6 cellular contexts compared by ENCODE assay signal in the genomic region with DNA sequence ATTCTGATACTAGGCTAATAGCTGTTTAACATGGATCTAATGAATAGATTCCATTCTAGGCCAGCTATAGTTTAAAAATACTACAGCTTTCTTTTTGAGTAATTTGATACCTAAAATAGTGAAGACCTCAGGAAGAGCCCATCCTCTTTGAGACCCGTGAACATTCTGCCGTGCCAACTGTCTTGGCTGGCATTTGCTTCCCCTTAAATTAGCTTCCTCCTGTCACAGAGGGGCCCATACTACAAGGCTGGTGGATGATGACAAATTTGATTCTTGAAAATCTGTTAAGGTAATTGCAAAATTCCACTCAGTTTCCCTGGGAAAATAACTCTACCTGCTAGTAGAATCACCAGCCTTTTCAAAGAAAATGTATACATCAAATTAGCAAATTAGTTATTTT.
"Had no signal": no experiment of that assay in that cellular context is flagged by ENCODE, and none has a peak within 500 bp of the region (broad histone marks: within the 10 kb centered on the region; RNA-seq: fewer than 3 reads in every experiment).

No MANE protein-coding gene starts in this region.

- H3K4me3 ChIP-seq: GM23248, HAP-1 had no signal

- DNase-seq: GM23248, GOT3, H7, HFFc6, KBM-7 had no signal
